ENCODE assay signal across 21 cellular contexts in genomic region chr11:133011604-133012003, GRCh38.
"Had no signal": no experiment of that assay in that cellular context is flagged by ENCODE, and none has a peak within 500 bp of the region (broad histone marks: within the 10 kb centered on the region; RNA-seq: fewer than 3 reads in every experiment).

No MANE protein-coding gene starts in this region.

- H3K27ac Mint-ChIP-seq: IgD-negative memory B cell had no signal

- H3K27me3 ChIP-seq: SJCRH30 had no signal

- DNase-seq: Kasumi-1, MM.1S, NCI-H1092 treated with DMSO at 0.1 percent for 48 hours, NCI-H1436, NCI-H187, NCI-H2029, NCI-H2081 treated with DMSO at 0.1 percent for 48 hours, NCI-H2171, NCI-H226, NCI-H446, NCI-H510A, NCI-H524 treated with DMSO at 0.1 percent for 48 hours, NCI-H69, NCI-H774, RPMI8226, SHP77 treated with DMSO at 0.1 percent for 48 hours, SJCRH30 had no signal

- H3K36me3 ChIP-seq: SJCRH30 had no signal

- H3K36me3 Mint-ChIP-seq: IgD-negative memory B cell had no signal

- H3K4me3 Mint-ChIP-seq: IgD-negative memory B cell had no signal

- H3K27me3 Mint-ChIP-seq: IgD-negative memory B cell had no signal

- H3K27ac ChIP-seq: KMS-11, SJCRH30 had no signal

- ATAC-seq: K562, SK-N-SH treated with all-trans-retinoic acid at 6 μM for 48 hours had no signal

- H3K4me1 ChIP-seq: SJCRH30 had no signal

- H3K4me1 Mint-ChIP-seq: IgD-negative memory B cell had no signal

- H3K9me3 ChIP-seq: SJCRH30 had no signal

- H3K4me3 ChIP-seq: K562, SJCRH30 had no signal
